17 cellular contexts compared by ENCODE assay signal in the genomic region with DNA sequence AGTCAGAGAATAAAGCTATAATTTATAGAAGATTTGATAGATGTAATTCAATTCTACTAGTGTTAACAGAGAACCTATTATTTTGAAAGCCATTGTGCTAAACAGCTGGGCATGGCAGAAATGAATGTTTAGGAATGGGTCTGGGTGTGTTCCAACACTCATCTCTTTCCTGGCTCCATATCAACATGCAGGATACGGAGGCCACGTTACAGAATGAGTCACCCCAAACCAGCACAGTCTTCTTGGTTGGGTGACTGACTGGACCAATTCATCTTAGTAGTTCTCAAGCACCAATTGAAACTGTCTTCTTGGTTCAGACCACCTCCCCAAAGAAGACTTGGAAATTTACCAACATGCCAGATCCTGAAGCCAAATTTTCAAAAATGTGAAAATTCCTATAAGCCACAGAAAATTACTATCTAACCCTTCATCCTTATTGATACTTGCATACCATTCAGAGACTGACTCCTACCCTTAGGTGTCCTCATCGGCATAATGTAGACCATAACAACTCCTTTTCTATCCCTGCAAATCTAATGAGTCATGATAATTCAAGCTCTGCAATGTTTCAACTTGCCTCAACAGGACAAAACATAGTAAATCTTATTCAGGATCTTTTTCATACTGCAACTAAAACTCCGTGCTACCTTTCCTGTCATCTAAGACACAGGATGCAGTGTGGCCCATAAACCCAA. TPM values are rescaled to one million over a fixed set of nuclear protein-coding genes. Genes with fewer than 3 reads are reported as not detected.
A peak's percentile ranks its signal among the peaks of the same experiment; 100 is the strongest.
DNase-seq lines count a peak whose midpoint lies in the region; ATAC-seq, FAIRE-seq and TF ChIP-seq lines count a peak whose summit lies in the region.
"Had no signal": no experiment of that assay in that cellular context is flagged by ENCODE, and none has a peak within 500 bp of the region (broad histone marks: within the 10 kb centered on the region; RNA-seq: fewer than 3 reads in every experiment).

No MANE protein-coding gene starts in this region.

- TF ChIP-seq POLR2A in GM12892 (IDR thresholded peaks at IDR 0.05; ENCODE audit: low read depth, low read length): no peak

- no peak for TF ChIP-seq CTCF in cardiac fibroblast (IDR thresholded peaks at IDR 0.05; ENCODE audit: low read depth, low read length)

- DNase-seq in GM12892 (ENCODE audit: insufficient read length): no peak
- DNase-seq in NCI-H2227 treated with DMSO at 0.1 percent for 48 hours (lab: John Stamatoyannopoulos, UW): peak; percentile 79
- peak; percentile 20 to 32 for DNase-seq in cardiac fibroblast (ENCODE audit: low read depth in 2 of 2)
- DNase-seq in lung microvascular endothelial cell (ENCODE audit: low read depth in 2 of 2): peak; percentile 11 to 21
- DNase-seq in GF-D8 (lab: John Stamatoyannopoulos, UW): no peak
- no peak for DNase-seq in NCI-H2029 treated with DMSO at 0.1 percent for 48 hours (lab: John Stamatoyannopoulos, UW)
- DNase-seq: activated CD4-positive, CD25-positive, alpha-beta regulatory T cell; activated naive CD4-positive, alpha-beta T cell treated with anti-CD3 and anti-CD28 coated beads, Interleukin-2, amount 10 ng/mL, durations not matched to agents 7 days and 5 days; NCI-H1092 treated with DMSO at 0.1 percent for 48 hours; NCI-H510A; OCI-M1; T-cell had no signal

- ATAC-seq in HG03520 (IDR thresholded peaks at IDR 0.05; ENCODE audit: unreplicated experiment) (no peak), HG02610 (IDR thresholded peaks at IDR 0.05; ENCODE audit: unreplicated experiment) (no peak)
- ATAC-seq: T-cell had no signal

- H3K4me3 ChIP-seq in cardiac fibroblast (replicated peaks in 1 of 2; ENCODE audit: low read depth in 2 of 2, low read length in 2 of 2): no peak overlapping the region

- peak; percentile 40 for FAIRE-seq in GM12892 (lab: Jason Lieb, UNC)
- FAIRE-seq: G401.6 had no signal

RNA-seq across cellular contexts. Expression of a gene that starts 52.0 kb away (rescaled TPM):
- not detected for polyA plus RNA-seq in GM12892 (2012; ENCODE audit: missing spikeins)
- total RNA-seq in lung microvascular endothelial cell: not detected in 2 replicates
- total RNA-seq: lower leg skin, T-cell had no signal
- polyA plus RNA-seq: CD14-positive monocyte had no signal

Comparison
In these comparisons a context has a peak if more than half of its experiments do, and no peak if none do; other contexts are left out.
1. DNase-seq: peak in NCI-H2227 treated with DMSO at 0.1 percent for 48 hours (single experiment), cardiac fibroblast (2 of 2) and lung microvascular endothelial cell (2 of 2); none in GM12892 (single experiment), GF-D8 (single experiment) and NCI-H2029 treated with DMSO at 0.1 percent for 48 hours (single experiment).